In the genomic region with DNA sequence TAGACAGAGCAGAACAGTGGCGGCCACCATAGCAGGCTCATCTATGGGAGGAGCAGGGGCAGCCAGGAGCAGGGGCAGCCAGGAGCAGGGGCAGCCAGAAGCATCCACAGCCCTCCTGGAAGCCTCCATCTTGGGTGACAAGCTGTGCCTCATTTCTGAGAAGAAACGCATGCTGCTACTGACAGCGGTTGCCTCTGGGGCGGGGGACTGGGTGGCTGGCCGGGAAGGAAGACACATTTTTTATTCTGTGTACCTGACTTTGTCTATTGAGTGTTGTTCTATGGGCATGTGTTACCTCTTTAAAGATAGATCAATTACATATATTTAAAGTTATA, we compare ENCODE assay signal across 16 cellular contexts.
DNase-seq lines count a peak whose midpoint lies in the region; ATAC-seq and TF ChIP-seq lines count a peak whose summit lies in the region.
"Had no signal": no experiment of that assay in that cellular context is flagged by ENCODE, and none has a peak within 500 bp of the region (broad histone marks: within the 10 kb centered on the region; RNA-seq: fewer than 3 reads in every experiment).

No MANE protein-coding gene starts in this region.

- H3K27me3 ChIP-seq in HL-60 (ENCODE audit: insufficient read depth, poor library complexity, severe bottlenecking) = no peaks in the 10 kb centered on the region
- no peaks in the 10 kb centered on the region for H3K27me3 ChIP-seq in right atrium auricular region
- H3K27me3 ChIP-seq: adrenal gland, thyroid gland had no signal

- peaks cover 10% of the 10 kb centered on the region for H3K4me1 Mint-ChIP-seq in mesothelial cell of epicardium
- peaks cover 46% of the 10 kb centered on the region for H3K4me1 Mint-ChIP-seq in stimulated activated memory B cell treated with anti-CD40 and anti-IgM and Interleukin-4, amounts not matched to agents 10 μg/mL and 1 μg/mL and 100 μg/mL, for 72 hours
- peaks cover 36 to 55% of the 10 kb centered on the region in 2 donors for H3K4me1 Mint-ChIP-seq in natural killer cell

- H3K9me3 ChIP-seq in right atrium auricular region = no peaks in the 10 kb centered on the region
- H3K9me3 ChIP-seq: adrenal gland, thyroid gland had no signal

- H3K36me3 Mint-ChIP-seq in mesothelial cell of epicardium (peaks cover 2% of the 10 kb centered on the region), natural killer cell (no peaks in the 10 kb centered on the region)
- no peaks in the 10 kb centered on the region for H3K36me3 Mint-ChIP-seq in stimulated activated memory B cell treated with anti-CD40 and anti-IgM and Interleukin-4, amounts not matched to agents 10 μg/mL and 1 μg/mL and 100 μg/mL, for 72 hours

- no peak for DNase-seq in HL-60 (ENCODE audit: low read depth in 1 of 2, low spot score in 1 of 2)
- DNase-seq in RPMI8226 = peak; percentile 44
- DNase-seq in mesothelial cell of epicardium (ENCODE audit: low spot score in 2 of 2, unreplicated experiment in 2 of 2) = no peak
- no peak for DNase-seq in right atrium auricular region (ENCODE audit: low spot score)
- no peak for DNase-seq in amygdala (lab: John Stamatoyannopoulos, UW)
- no peak for DNase-seq in natural killer cell
- DNase-seq: NCI-H1436 treated with DMSO at 0.1 percent for 48 hours; NCI-H2171 treated with DMSO at 0.1 percent for 48 hours; NCI-H748 treated with DMSO at 0.1 percent for 48 hours; PC-9; stimulated activated CD4-positive, alpha-beta T cell treated with anti-CD3 and anti-CD28 coated beads, Interleukin-15, amount 100 ng/mL, for 24 hours; T-helper 9 cell; thyroid gland had no signal

- H3K36me3 ChIP-seq in right atrium auricular region = no peaks in the 10 kb centered on the region
- H3K36me3 ChIP-seq: adrenal gland, thyroid gland had no signal

- no peak overlapping the region for H3K4me3 Mint-ChIP-seq in mesothelial cell of epicardium
- H3K4me3 Mint-ChIP-seq in stimulated activated memory B cell treated with anti-CD40 and anti-IgM and Interleukin-4, amounts not matched to agents 10 μg/mL and 1 μg/mL and 100 μg/mL, for 72 hours = no peak overlapping the region
- no peak overlapping the region for H3K4me3 Mint-ChIP-seq in natural killer cell
- H3K4me3 Mint-ChIP-seq: activated T-helper 17 cell treated with anti-CD3 and anti-CD28 coated beads, Interleukin-2, amount 50 U/mL, for 72 hours had no signal

- H3K4me1 ChIP-seq in right atrium auricular region = peaks cover 0 to 5% of the 10 kb centered on the region in 2 donors
- H3K4me1 ChIP-seq: adrenal gland, thyroid gland had no signal

- intact Hi-C loops in natural killer cell (cut with micrococcal nuclease) = no loop called here

- peak overlapping the region; percentile 60 for H3K27ac Mint-ChIP-seq in mesothelial cell of epicardium
- H3K27ac Mint-ChIP-seq in stimulated activated memory B cell treated with anti-CD40 and anti-IgM and Interleukin-4, amounts not matched to agents 10 μg/mL and 1 μg/mL and 100 μg/mL, for 72 hours = peak overlapping the region; percentile 42
- no peak overlapping the region for H3K27ac Mint-ChIP-seq in natural killer cell
- H3K27ac Mint-ChIP-seq: activated T-helper 17 cell treated with anti-CD3 and anti-CD28 coated beads, Interleukin-2, amount 50 U/mL, for 72 hours had no signal

- no peak for ATAC-seq in stimulated activated memory B cell treated with anti-CD40 and anti-IgM and Interleukin-4, amounts not matched to agents 10 μg/mL and 1 μg/mL and 100 μg/mL, for 72 hours
- no peak for ATAC-seq in natural killer cell
- ATAC-seq: activated T-helper 17 cell treated with anti-CD3 and anti-CD28 coated beads, Interleukin-2, amount 50 U/mL, for 72 hours had no signal

- no peak overlapping the region for H3K4me3 ChIP-seq in HL-60 (replicated peaks; ENCODE audit: insufficient read depth, low read length)
- H3K4me3 ChIP-seq in right atrium auricular region = no peak overlapping the region
- H3K4me3 ChIP-seq: adrenal gland, PC-9, thyroid gland had no signal

- peaks cover 9% of the 10 kb centered on the region for H3K9me3 Mint-ChIP-seq in mesothelial cell of epicardium
- peaks cover 4% of the 10 kb centered on the region for H3K9me3 Mint-ChIP-seq in stimulated activated memory B cell treated with anti-CD40 and anti-IgM and Interleukin-4, amounts not matched to agents 10 μg/mL and 1 μg/mL and 100 μg/mL, for 72 hours
- H3K9me3 Mint-ChIP-seq in natural killer cell = peaks cover 3 to 5% of the 10 kb centered on the region in 2 donors
- H3K9me3 Mint-ChIP-seq: activated T-helper 17 cell treated with anti-CD3 and anti-CD28 coated beads, Interleukin-2, amount 50 U/mL, for 72 hours had no signal

- peaks cover 8% of the 10 kb centered on the region for H3K27me3 Mint-ChIP-seq in mesothelial cell of epicardium (ENCODE audit: low read depth)
- no peaks in the 10 kb centered on the region for H3K27me3 Mint-ChIP-seq in stimulated activated memory B cell treated with anti-CD40 and anti-IgM and Interleukin-4, amounts not matched to agents 10 μg/mL and 1 μg/mL and 100 μg/mL, for 72 hours
- H3K27me3 Mint-ChIP-seq in natural killer cell (ENCODE audit: low read depth in 2 of 2) = peaks cover 0 to 2% of the 10 kb centered on the region in 2 donors
- H3K27me3 Mint-ChIP-seq: activated T-helper 17 cell treated with anti-CD3 and anti-CD28 coated beads, Interleukin-2, amount 50 U/mL, for 72 hours had no signal

- peak overlapping the region; percentile 12; the same call in 1 of the 2 replicates for H3K27ac ChIP-seq in HL-60 (replicated peaks)
- H3K27ac ChIP-seq in right atrium auricular region = no peak overlapping the region
- H3K27ac ChIP-seq: PC-9, thyroid gland had no signal

- TF ChIP-seq CTCF in HL-60 (IDR thresholded peaks at IDR 0.05; ENCODE audit: insufficient read depth, low read length) (no peak), mesothelial cell of epicardium (IDR thresholded peaks at IDR 0.05; ENCODE audit: unreplicated experiment) (no peak), right atrium auricular region (IDR thresholded peaks at IDR 0.05) (no peak), natural killer cell (IDR thresholded peaks at IDR 0.05) (no peak)

Comparison
In these comparisons a context has a peak if more than half of its experiments do, and no peak if none do; other contexts are left out.
1. H3K27ac Mint-ChIP-seq: peak in mesothelial cell of epicardium (single experiment) and stimulated activated memory B cell treated with anti-CD40 and anti-IgM and Interleukin-4, amounts not matched to agents 10 μg/mL and 1 μg/mL and 100 μg/mL, for 72 hours (single experiment); none in natural killer cell (0 of 2).